2 cellular contexts compared by ENCODE assay signal in genomic region chr11:99327527-99327926, GRCh38.
TF ChIP-seq lines count a peak whose summit lies in the region.

No MANE protein-coding gene starts in this region.

TF ChIP-seq in IMR-90, 13 proteins besides CTCF, POLR2A, EP300 and RAD21:
- TF ChIP-seq CEBPB (IDR thresholded peaks at IDR 0.05; ENCODE audit: low read depth, low read length), result no peak
- no peak for TF ChIP-seq RFX5 (IDR thresholded peaks at IDR 0.05; ENCODE audit: low read depth, low read length)
- TF ChIP-seq RCOR1 (IDR thresholded peaks at IDR 0.05; ENCODE audit: insufficient replicate concordance, low read length), result no peak
- no peak for TF ChIP-seq CHD1 (IDR thresholded peaks at IDR 0.05; ENCODE audit: low read depth, low read length)
- TF ChIP-seq MAFK (IDR thresholded peaks at IDR 0.05; ENCODE audit: low read depth, low read length), result no peak
- no peak for TF ChIP-seq NFE2L2 (IDR thresholded peaks at IDR 0.05; ENCODE audit: low read depth, low read length)
- no peak for TF ChIP-seq BHLHE40 (IDR thresholded peaks at IDR 0.05; ENCODE audit: low read depth, low read length)
- no peak for TF ChIP-seq MXI1 (IDR thresholded peaks at IDR 0.05; ENCODE audit: borderline replicate concordance, low read depth, low read length)
- no peak for TF ChIP-seq SMC3 (IDR thresholded peaks at IDR 0.05; ENCODE audit: low read depth, low read length)
- TF ChIP-seq MAZ (IDR thresholded peaks at IDR 0.05; ENCODE audit: borderline replicate concordance, low read depth, low read length), result no peak
- no peak for TF ChIP-seq USF2 (IDR thresholded peaks at IDR 0.05; ENCODE audit: low read depth, low read length)
- no peak for TF ChIP-seq FOS (IDR thresholded peaks at IDR 0.05; ENCODE audit: low read depth, low read length)
- no peak for TF ChIP-seq ELK1 (IDR thresholded peaks at IDR 0.05; ENCODE audit: borderline replicate concordance, low read depth, low read length)

TF ChIP-seq in neural cell, 6 proteins besides CTCF, POLR2A, EP300 and RAD21:
- TF ChIP-seq MXI1 (conservative IDR thresholded peaks at IDR 0.05; ENCODE audit: poor library complexity, severe bottlenecking) (no peak), POLR2AphosphoS5 (IDR thresholded peaks at IDR 0.05) (peak; percentile 85)
